ENCODE assay signal across 9 cellular contexts in the genomic region with DNA sequence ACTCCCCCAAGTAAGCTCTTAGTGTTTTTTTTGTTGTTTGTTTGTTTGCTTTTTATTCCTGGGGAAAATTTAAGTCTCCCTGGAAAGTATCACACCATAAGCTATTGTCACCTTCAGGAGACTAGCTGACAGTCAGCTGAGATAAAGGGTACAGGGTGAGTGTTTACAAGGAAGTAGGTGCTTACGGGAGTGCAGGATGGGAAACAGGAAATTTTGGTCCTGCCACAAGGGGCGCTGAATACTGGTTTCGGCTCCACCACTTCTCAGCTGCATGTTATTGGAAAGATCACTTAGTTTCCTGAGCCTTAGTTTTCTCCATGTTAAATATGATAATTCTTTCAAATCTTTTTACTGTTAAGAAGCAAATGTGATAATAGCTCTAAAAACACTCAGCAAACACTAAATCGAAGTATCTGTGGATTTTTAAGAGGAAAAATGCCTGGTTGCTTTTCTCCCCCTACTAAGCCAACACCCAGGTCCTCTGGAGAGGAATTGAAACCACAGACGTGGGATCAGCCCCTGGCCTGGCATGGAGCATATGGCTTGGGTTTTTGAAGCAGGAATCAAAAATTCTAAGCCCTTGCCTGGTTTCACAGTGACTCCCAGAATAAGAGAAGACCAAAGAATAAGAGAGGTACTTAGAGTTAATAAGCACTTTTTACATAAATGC.
A peak's percentile ranks its signal among the peaks of the same experiment; 100 is the strongest.
DNase-seq lines count a peak whose midpoint lies in the region; ATAC-seq lines count a peak whose summit lies in the region.
"Had no signal": no experiment of that assay in that cellular context is flagged by ENCODE, and none has a peak within 500 bp of the region (broad histone marks: within the 10 kb centered on the region; RNA-seq: fewer than 3 reads in every experiment).

No MANE protein-coding gene starts in this region.

- no peaks in the 10 kb centered on the region for H3K4me1 Mint-ChIP-seq in activated CD4-positive, alpha-beta memory T cell treated with anti-CD3 and anti-CD28 coated beads for 36 hours (ENCODE audit: low read depth)

- no peak overlapping the region for H3K4me3 Mint-ChIP-seq in activated CD4-positive, alpha-beta memory T cell treated with anti-CD3 and anti-CD28 coated beads for 36 hours
- H3K4me3 Mint-ChIP-seq: naive B cell had no signal

- CTCF ChIA-PET in activated CD4-positive, alpha-beta memory T cell treated with anti-CD3 and anti-CD28 coated beads for 36 hours (lab: Charles Lee) = interaction anchor here (0.6 to 2.0 kb wide), 5 partner anchors 8 to 554 kb away, joined by 3 to 7 read pairs (median 4); no protein-coding TSS in a partner anchor

- no peaks in the 10 kb centered on the region for H3K36me3 Mint-ChIP-seq in activated CD4-positive, alpha-beta memory T cell treated with anti-CD3 and anti-CD28 coated beads for 36 hours
- H3K36me3 Mint-ChIP-seq: naive B cell had no signal

- peak; percentile 67 for DNase-seq in COLO829 (ENCODE audit: low spot score)
- peak; percentile 71 for DNase-seq in NCI-H345 (lab: John Stamatoyannopoulos, UW)
- DNase-seq in activated CD4-positive, alpha-beta memory T cell treated with anti-CD3 and anti-CD28 coated beads for 36 hours = peak; percentile 41
- DNase-seq in glomerular visceral epithelial cell (ENCODE audit: extremely low spot score) = peak; percentile 39
- DNase-seq in putamen (ENCODE audit: low spot score) = peak; percentile 7
- no peak for DNase-seq in T1000 (lab: John Stamatoyannopoulos, UW)
- no peak for DNase-seq in GM19240 (ENCODE audit: insufficient read length, low spot score)
- DNase-seq: naive B cell had no signal

- no peaks in the 10 kb centered on the region for H3K9me3 Mint-ChIP-seq in activated CD4-positive, alpha-beta memory T cell treated with anti-CD3 and anti-CD28 coated beads for 36 hours
- H3K9me3 Mint-ChIP-seq: naive B cell had no signal

- intact Hi-C loops in activated CD4-positive, alpha-beta memory T cell treated with anti-CD3 and anti-CD28 coated beads for 36 hours (cut with micrococcal nuclease) = no loop called here

- H3K27ac Mint-ChIP-seq in activated CD4-positive, alpha-beta memory T cell treated with anti-CD3 and anti-CD28 coated beads for 36 hours = no peak overlapping the region
- H3K27ac Mint-ChIP-seq: naive B cell had no signal

- peak; percentile 72 for ATAC-seq in GM21723 (IDR thresholded peaks at IDR 0.05; ENCODE audit: unreplicated experiment)

- POLR2A ChIA-PET in activated CD4-positive, alpha-beta memory T cell treated with anti-CD3 and anti-CD28 coated beads for 36 hours (lab: Charles Lee) = no interaction called here

- H3K27me3 Mint-ChIP-seq in activated CD4-positive, alpha-beta memory T cell treated with anti-CD3 and anti-CD28 coated beads for 36 hours = no peaks in the 10 kb centered on the region
- H3K27me3 Mint-ChIP-seq: naive B cell had no signal

Comparison
In these comparisons a context has a peak if more than half of its experiments do, and no peak if none do; other contexts are left out.
1. DNase-seq: peak in COLO829 (single experiment), NCI-H345 (single experiment), activated CD4-positive, alpha-beta memory T cell treated with anti-CD3 and anti-CD28 coated beads for 36 hours (single experiment), glomerular visceral epithelial cell (single experiment) and putamen (single experiment); none in T1000 (single experiment) and GM19240 (single experiment).